Comparison of ENCODE assay signal across 35 cellular contexts in genomic region chr7:25240896-25241295, GRCh38. TPM values are rescaled to one million over a fixed set of nuclear protein-coding genes. Genes with fewer than 3 reads are reported as not detected.
"Had no signal": no experiment of that assay in that cellular context is flagged by ENCODE, and none has a peak within 500 bp of the region (broad histone marks: within the 10 kb centered on the region; RNA-seq: fewer than 3 reads in every experiment).

No MANE protein-coding gene starts in this region.

- H3K9me3 Mint-ChIP-seq: activated CD4-positive, alpha-beta memory T cell treated with anti-CD3 and anti-CD28 coated beads, Interleukin-2, amount 10 ng/mL, durations not matched to agents 7 days and 5 days; activated CD4-positive, alpha-beta T cell treated with anti-CD3 and anti-CD28 coated beads, Interleukin-2, amount 10 ng/mL, durations not matched to agents 7 days and 5 days; activated T-cell treated with anti-CD3 and anti-CD28 coated beads, Interleukin-2, amount 50 U/mL, for 24 hours; activated T-cell treated with anti-CD3 and anti-CD28 coated beads, Interleukin-2, amount 50 U/mL, for 72 hours; dendritic cell treated with granulocyte-macrophage colony-stimulating factor and Interleukin-4, amounts not matched to agents 40 ng/mL and 50 ng/mL, for 4 days; T-helper 2 cell treated with Interferon-gamma antibody and Interleukin-4, amounts not matched to agents 5 μg/mL and 100 μg/mL, for 36 hours; WTC11 had no signal

- H3K36me3 Mint-ChIP-seq: activated naive CD8-positive, alpha-beta T cell; WTC11 had no signal

- H3K9me3 ChIP-seq: adrenal gland, body of pancreas, colonic mucosa, esophagus muscularis mucosa, gastrocnemius medialis, heart left ventricle had no signal

- H3K27ac Mint-ChIP-seq: activated CD4-positive, alpha-beta memory T cell treated with anti-CD3 and anti-CD28 coated beads, Interleukin-2, amount 10 ng/mL, durations not matched to agents 7 days and 5 days; activated CD4-positive, alpha-beta T cell treated with anti-CD3 and anti-CD28 coated beads, Interleukin-2, amount 10 ng/mL, durations not matched to agents 7 days and 5 days; activated naive CD8-positive, alpha-beta T cell; activated T-cell treated with anti-CD3 and anti-CD28 coated beads, Interleukin-2, amount 50 U/mL, for 24 hours; activated T-cell treated with anti-CD3 and anti-CD28 coated beads, Interleukin-2, amount 50 U/mL, for 72 hours; dendritic cell treated with granulocyte-macrophage colony-stimulating factor and Interleukin-4, amounts not matched to agents 40 ng/mL and 50 ng/mL, for 4 days; endodermal cell; T-helper 17 cell; T-helper 2 cell treated with Interferon-gamma antibody and Interleukin-4, amounts not matched to agents 5 μg/mL and 100 μg/mL, for 36 hours; WTC11 had no signal

- H3K27me3 ChIP-seq: body of pancreas, cardiac muscle cell, colonic mucosa, gastrocnemius medialis had no signal

- H3K4me3 Mint-ChIP-seq: activated CD4-positive, alpha-beta memory T cell treated with anti-CD3 and anti-CD28 coated beads, Interleukin-2, amount 10 ng/mL, durations not matched to agents 7 days and 5 days; activated CD4-positive, alpha-beta T cell treated with anti-CD3 and anti-CD28 coated beads, Interleukin-2, amount 10 ng/mL, durations not matched to agents 7 days and 5 days; activated naive CD8-positive, alpha-beta T cell; activated T-cell treated with anti-CD3 and anti-CD28 coated beads, Interleukin-2, amount 50 U/mL, for 24 hours; activated T-cell treated with anti-CD3 and anti-CD28 coated beads, Interleukin-2, amount 50 U/mL, for 72 hours; dendritic cell treated with granulocyte-macrophage colony-stimulating factor and Interleukin-4, amounts not matched to agents 40 ng/mL and 50 ng/mL, for 4 days; endodermal cell; T-helper 17 cell; T-helper 2 cell treated with Interferon-gamma antibody and Interleukin-4, amounts not matched to agents 5 μg/mL and 100 μg/mL, for 36 hours; WTC11 had no signal

- ATAC-seq: activated T-cell treated with anti-CD3 and anti-CD28 coated beads, Interleukin-2, amount 50 U/mL, for 72 hours; body of pancreas; foreskin keratinocyte; T-helper 17 cell; WTC11 had no signal

- H3K4me3 ChIP-seq: adrenal gland, body of pancreas, cardiac muscle cell, colonic mucosa, dorsolateral prefrontal cortex, esophagus muscularis mucosa, gastrocnemius medialis, heart left ventricle had no signal

- H3K27ac ChIP-seq: adrenal gland, body of pancreas, cardiac muscle cell, colonic mucosa, esophagus muscularis mucosa, foreskin keratinocyte, gastrocnemius medialis, heart left ventricle had no signal

- H3K4me1 ChIP-seq: body of pancreas, colonic mucosa, foreskin keratinocyte had no signal

- H3K4me1 Mint-ChIP-seq: activated CD4-positive, alpha-beta memory T cell treated with anti-CD3 and anti-CD28 coated beads, Interleukin-2, amount 10 ng/mL, durations not matched to agents 7 days and 5 days; activated CD4-positive, alpha-beta T cell treated with anti-CD3 and anti-CD28 coated beads, Interleukin-2, amount 10 ng/mL, durations not matched to agents 7 days and 5 days; T-helper 17 cell had no signal

- DNase-seq: activated CD4-positive, alpha-beta memory T cell treated with anti-CD3 and anti-CD28 coated beads, Interleukin-2, amount 10 ng/mL, durations not matched to agents 7 days and 5 days; activated CD4-positive, alpha-beta T cell treated with anti-CD3 and anti-CD28 coated beads for 1 hour; activated CD4-positive, alpha-beta T cell treated with anti-CD3 and anti-CD28 coated beads for 4 hours; activated CD4-positive, alpha-beta T cell treated with anti-CD3 and anti-CD28 coated beads, Interleukin-2, amount 10 ng/mL, durations not matched to agents 7 days and 5 days; activated CD4-positive, alpha-beta T cell treated with anti-CD3 and anti-CD28 coated beads, Interleukin-2, amount 50 U/mL, for 4 hours; activated CD8-positive, alpha-beta memory T cell treated with anti-CD3 and anti-CD28 coated beads, Interleukin-2, amount 50 U/mL, for 48 hours; activated gamma-delta T cell treated with Interleukin-2 at 50 U/mL for 16 hours; activated naive CD4-positive, alpha-beta T cell treated with anti-CD3 and anti-CD28 coated beads, Interleukin-2, amount 50 U/mL, for 16 hours; activated naive CD4-positive, alpha-beta T cell treated with Interleukin-2 at 50 U/mL for 16 hours; activated T-cell treated with anti-CD3 and anti-CD28 coated beads for 4 hours; activated T-cell treated with anti-CD3 and anti-CD28 coated beads, Interleukin-2, amount 50 U/mL, for 24 hours; activated T-cell treated with anti-CD3 and anti-CD28 coated beads, Interleukin-2, amount 50 U/mL, for 72 hours; amygdala; central memory CD4-positive, alpha-beta T cell; colonic mucosa; effector memory CD4-positive, alpha-beta T cell; endodermal cell; erythroblast; glutamatergic neuron; T-helper 1 cell; T-helper 17 cell; T1000 had no signal

- H3K36me3 ChIP-seq: adrenal gland, cardiac muscle cell, colonic mucosa, esophagus muscularis mucosa, gastrocnemius medialis, heart left ventricle had no signal

RNA-seq across cellular contexts. Expression of gene NPVF, which starts 12.6 kb away (rescaled TPM):
- total RNA-seq: activated CD4-positive, alpha-beta memory T cell treated with anti-CD3 and anti-CD28 coated beads, Interleukin-2, amount 10 ng/mL, durations not matched to agents 7 days and 5 days; activated CD4-positive, alpha-beta T cell treated with anti-CD3 and anti-CD28 coated beads, Interleukin-2, amount 10 ng/mL, durations not matched to agents 7 days and 5 days; activated T-cell treated with anti-CD3 and anti-CD28 coated beads, Interleukin-2, amount 50 U/mL, for 72 hours; adrenal gland; aorta; body of pancreas; cardiac muscle cell; colonic mucosa; dorsolateral prefrontal cortex; endodermal cell; esophagus muscularis mucosa; foreskin keratinocyte; gastrocnemius medialis; heart left ventricle; T-helper 17 cell; WTC11 had no signal
- polyA plus RNA-seq: adrenal gland, aorta, cardiac muscle cell, foreskin keratinocyte, heart left ventricle had no signal
